Comparison of ENCODE assay signal across 23 cellular contexts in genomic region chr4:169039271-169039954, GRCh38.
"Had no signal": no experiment of that assay in that cellular context is flagged by ENCODE, and none has a peak within 500 bp of the region (broad histone marks: within the 10 kb centered on the region; RNA-seq: fewer than 3 reads in every experiment).

No MANE protein-coding gene starts in this region.

- H3K27me3 ChIP-seq: colonic mucosa, sigmoid colon, transverse colon had no signal

- H3K9me3 Mint-ChIP-seq: activated naive CD8-positive, alpha-beta T cell treated with anti-CD3 and anti-CD28 coated beads for 36 hours; activated T-cell treated with anti-CD3 and anti-CD28 coated beads, Interleukin-2, amount 50 U/mL, for 4 hours; activated T-helper 2 cell treated with anti-CD3 and anti-CD28 coated beads, Interferon-gamma antibody, Interleukin-2, Interleukin-4, amounts not matched to agents 10 μg/mL and 5 μg/mL and 100 μg/mL, durations not matched to agents 14 hours and 24 hours and 36 hours; stimulated activated naive B cell treated with anti-CD40 and anti-IgM and Interleukin-4, amounts not matched to agents 10 μg/mL and 1 μg/mL and 100 μg/mL, for 72 hours had no signal

- FAIRE-seq: astrocyte, urothelium cell line had no signal

- H3K27ac Mint-ChIP-seq: activated naive CD8-positive, alpha-beta T cell treated with anti-CD3 and anti-CD28 coated beads for 36 hours; activated T-helper 2 cell treated with anti-CD3 and anti-CD28 coated beads, Interferon-gamma antibody, Interleukin-2, Interleukin-4, amounts not matched to agents 10 μg/mL and 5 μg/mL and 100 μg/mL, durations not matched to agents 14 hours and 24 hours and 36 hours; endodermal cell; stimulated activated naive B cell treated with anti-CD40 and anti-IgM and Interleukin-4, amounts not matched to agents 10 μg/mL and 1 μg/mL and 100 μg/mL, for 72 hours had no signal

- H3K9me3 ChIP-seq: colonic mucosa, left ventricle myocardium inferior, mucosa of descending colon, sigmoid colon, transverse colon had no signal

- DNase-seq: activated CD4-positive, alpha-beta T cell treated with anti-CD3 and anti-CD28 coated beads for 4 hours; activated CD4-positive, alpha-beta T cell treated with anti-CD3 and anti-CD28 coated beads, Interleukin-2, amount 50 U/mL, for 48 hours; activated CD4-positive, CD25-positive, alpha-beta regulatory T cell; activated CD8-positive, alpha-beta memory T cell treated with anti-CD3 and anti-CD28 coated beads, Interleukin-2, amount 50 U/mL, for 48 hours; activated naive CD4-positive, alpha-beta T cell treated with Interleukin-2 at 50 U/mL for 16 hours; activated naive CD8-positive, alpha-beta T cell treated with anti-CD3 and anti-CD28 coated beads for 36 hours; activated T-cell treated with anti-CD3 and anti-CD28 coated beads, Interleukin-2, amount 50 U/mL, for 4 hours; colonic mucosa; endodermal cell; kidney glomerular epithelial cell; left ventricle myocardium inferior; mucosa of descending colon; sigmoid colon; stimulated activated CD4-positive, alpha-beta T cell treated with anti-CD3 and anti-CD28 coated beads, Interleukin-2, amount 100 ng/mL, for 48 hours; stimulated activated CD8-positive, alpha-beta memory T cell treated with anti-CD3 and anti-CD28 coated beads, Interleukin-4, amount 100 ng/mL, for 48 hours; stimulated activated naive B cell treated with anti-CD40 and anti-IgM and Interleukin-4, amounts not matched to agents 10 μg/mL and 1 μg/mL and 100 μg/mL, for 72 hours; T-helper 9 cell; transverse colon had no signal

- ATAC-seq: activated T-cell treated with anti-CD3 and anti-CD28 coated beads, Interleukin-2, amount 50 U/mL, for 4 hours; mucosa of descending colon; stimulated activated naive B cell treated with anti-CD40 and anti-IgM and Interleukin-4, amounts not matched to agents 10 μg/mL and 1 μg/mL and 100 μg/mL, for 72 hours had no signal

- H3K27ac ChIP-seq: colonic mucosa, epithelial cell of prostate, left ventricle myocardium inferior, sigmoid colon, transverse colon had no signal

- H3K4me1 ChIP-seq: colonic mucosa, left ventricle myocardium inferior, sigmoid colon had no signal

- H3K36me3 ChIP-seq: colonic mucosa, left ventricle myocardium inferior, sigmoid colon, transverse colon had no signal

- H3K4me2 ChIP-seq: smooth muscle cell had no signal

- H3K4me3 ChIP-seq: colonic mucosa, left ventricle myocardium inferior, mucosa of descending colon, sigmoid colon, smooth muscle cell, transverse colon had no signal

- H3K36me3 Mint-ChIP-seq: activated naive CD8-positive, alpha-beta T cell treated with anti-CD3 and anti-CD28 coated beads for 36 hours; stimulated activated naive B cell treated with anti-CD40 and anti-IgM and Interleukin-4, amounts not matched to agents 10 μg/mL and 1 μg/mL and 100 μg/mL, for 72 hours had no signal

- H3K27me3 Mint-ChIP-seq: activated naive CD8-positive, alpha-beta T cell treated with anti-CD3 and anti-CD28 coated beads for 36 hours had no signal

- H3K4me1 Mint-ChIP-seq: activated naive CD8-positive, alpha-beta T cell treated with anti-CD3 and anti-CD28 coated beads for 36 hours; endodermal cell; stimulated activated naive B cell treated with anti-CD40 and anti-IgM and Interleukin-4, amounts not matched to agents 10 μg/mL and 1 μg/mL and 100 μg/mL, for 72 hours had no signal

- H3K4me3 Mint-ChIP-seq: activated naive CD8-positive, alpha-beta T cell treated with anti-CD3 and anti-CD28 coated beads for 36 hours; activated T-cell treated with anti-CD3 and anti-CD28 coated beads, Interleukin-2, amount 50 U/mL, for 4 hours; endodermal cell; stimulated activated naive B cell treated with anti-CD40 and anti-IgM and Interleukin-4, amounts not matched to agents 10 μg/mL and 1 μg/mL and 100 μg/mL, for 72 hours had no signal
